ENCODE assay signal across 22 cellular contexts in the genomic region with DNA sequence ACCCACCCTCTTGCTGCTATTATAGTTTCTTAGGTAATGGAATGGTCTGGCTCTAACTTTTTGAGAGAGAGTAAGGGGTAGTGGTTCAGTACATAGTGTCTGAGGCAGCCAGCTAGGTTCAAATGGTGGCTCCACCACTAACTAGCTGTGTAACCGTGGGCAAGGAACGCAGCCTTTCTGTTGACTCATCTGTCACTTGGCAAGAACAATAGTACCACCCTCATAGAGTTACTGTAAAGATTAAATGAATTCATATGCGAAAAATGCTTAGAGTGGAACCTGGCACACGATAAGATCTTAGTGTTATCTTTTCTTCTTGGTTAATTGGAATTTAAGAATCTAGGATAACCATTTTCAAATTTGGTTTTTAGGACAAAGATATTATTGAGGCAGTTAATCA. TPM values are rescaled to one million over a fixed set of nuclear protein-coding genes. Genes with fewer than 3 reads are reported as not detected.
DNase-seq lines count a peak whose midpoint lies in the region; ATAC-seq, FAIRE-seq and TF ChIP-seq lines count a peak whose summit lies in the region.
"Had no signal": no experiment of that assay in that cellular context is flagged by ENCODE, and none has a peak within 500 bp of the region (broad histone marks: within the 10 kb centered on the region; RNA-seq: fewer than 3 reads in every experiment).

No MANE protein-coding gene starts in this region.

- FAIRE-seq in keratinocyte (lab: Jason Lieb, UNC), result peak; percentile 82
- FAIRE-seq: small intestine, TTC549 had no signal

- no peaks in the 10 kb centered on the region for H3K9me1 ChIP-seq in keratinocyte (ENCODE audit: control insufficient read depth, extremely low read depth, insufficient read depth, low read length)

- H3K4me1 ChIP-seq in keratinocyte (ENCODE audit: control insufficient read depth, extremely low read depth, insufficient read depth, low read length), result peaks cover 20% of the 10 kb centered on the region
- H3K4me1 ChIP-seq in colonic mucosa, result no peaks in the 10 kb centered on the region
- H3K4me1 ChIP-seq: left ventricle myocardium inferior had no signal

- H3K4me3 ChIP-seq in MG63 (no peak overlapping the region), cardiac fibroblast (replicated peaks in 1 of 2; ENCODE audit: low read depth in 2 of 2, low read length in 2 of 2) (no peak overlapping the region), keratinocyte (ENCODE audit: control insufficient read depth in 2 of 3, extremely low read depth in 1 of 3, insufficient read depth in 2 of 3, low read depth in 1 of 3, low read length in 3 of 3) (no peak overlapping the region), colonic mucosa (no peak overlapping the region)
- H3K4me3 ChIP-seq: left ventricle myocardium inferior had no signal

- no peak overlapping the region for H3K9ac ChIP-seq in keratinocyte (ENCODE audit: control insufficient read depth, extremely low read depth, insufficient read depth, low read length)
- H3K9ac ChIP-seq in colonic mucosa (ENCODE audit: low read depth in 2 of 2, low read length in 2 of 2), result no peak overlapping the region

- H3K4me3 Mint-ChIP-seq in stimulated activated naive B cell treated with anti-CD40 and anti-IgM and Interleukin-4, amounts not matched to agents 10 μg/mL and 1 μg/mL and 100 μg/mL, for 72 hours, result no peak overlapping the region
- H3K4me3 Mint-ChIP-seq: activated CD4-positive, alpha-beta T cell treated with anti-CD3 and anti-CD28 coated beads for 36 hours; CD4-positive, alpha-beta memory T cell had no signal

- no peak overlapping the region for H3K4me2 ChIP-seq in keratinocyte (ENCODE audit: control insufficient read depth, extremely low read depth, insufficient read depth, low read depth, low read length)

- dilution Hi-C loops in keratinocyte (cut with MboI; ENCODE audit: extremely low pct_ligation_motif_present, low sequenced_read_pairs), result no loop called here

- intact Hi-C loops in posterior cingulate gyrus (cut with DNase I), result no loop called here
- intact Hi-C loops in colonic mucosa (cut with DNase I), result no loop called here

- H3K9me3 Mint-ChIP-seq in stimulated activated naive B cell treated with anti-CD40 and anti-IgM and Interleukin-4, amounts not matched to agents 10 μg/mL and 1 μg/mL and 100 μg/mL, for 72 hours, result no peaks in the 10 kb centered on the region
- H3K9me3 Mint-ChIP-seq: CD4-positive, alpha-beta memory T cell had no signal

- no peak overlapping the region for H2AFZ ChIP-seq in keratinocyte (ENCODE audit: control insufficient read depth, low read length)

- no peaks in the 10 kb centered on the region for H3K27me3 Mint-ChIP-seq in stimulated activated naive B cell treated with anti-CD40 and anti-IgM and Interleukin-4, amounts not matched to agents 10 μg/mL and 1 μg/mL and 100 μg/mL, for 72 hours
- H3K27me3 Mint-ChIP-seq: activated CD4-positive, alpha-beta T cell treated with anti-CD3 and anti-CD28 coated beads for 36 hours; CD4-positive, alpha-beta memory T cell; progenitor cell of endocrine pancreas had no signal

- no peaks in the 10 kb centered on the region for H3K9me3 ChIP-seq in MG63
- no peaks in the 10 kb centered on the region for H3K9me3 ChIP-seq in keratinocyte (ENCODE audit: control insufficient read depth, low read depth, low read length)
- H3K9me3 ChIP-seq in colonic mucosa, result no peaks in the 10 kb centered on the region
- H3K9me3 ChIP-seq: left ventricle myocardium inferior had no signal

- TF ChIP-seq CTCF in cardiac fibroblast (IDR thresholded peaks at IDR 0.05; ENCODE audit: low read depth, low read length) (no peak), keratinocyte (optimal IDR thresholded peaks at IDR 0.05 in 1 of 3, IDR thresholded peaks at IDR 0.05 in 1 of 3, conservative IDR thresholded peaks at IDR 0.05 in 1 of 3; ENCODE audit: extremely low read depth in 1 of 3, insufficient read depth in 2 of 3, low read length in 3 of 3) (no peak), colonic mucosa (IDR thresholded peaks at IDR 0.05) (no peak)

- no peak overlapping the region for H3K27ac Mint-ChIP-seq in stimulated activated naive B cell treated with anti-CD40 and anti-IgM and Interleukin-4, amounts not matched to agents 10 μg/mL and 1 μg/mL and 100 μg/mL, for 72 hours
- H3K27ac Mint-ChIP-seq: activated CD4-positive, alpha-beta T cell treated with anti-CD3 and anti-CD28 coated beads for 36 hours; progenitor cell of endocrine pancreas had no signal

- DNase-seq in Daoy (ENCODE audit: low read depth) (peak; percentile 74), MG63 (peak; percentile 54), cardiac fibroblast (ENCODE audit: low read depth in 2 of 2) (peak; percentile 46 to 56), keratinocyte (ENCODE audit: low read depth, low spot score) (no peak), posterior cingulate gyrus (no peak), colonic mucosa (no peak)
- no peak for DNase-seq in stimulated activated naive B cell treated with anti-CD40 and anti-IgM and Interleukin-4, amounts not matched to agents 10 μg/mL and 1 μg/mL and 100 μg/mL, for 72 hours
- DNase-seq: activated CD4-positive, alpha-beta T cell treated with anti-CD3 and anti-CD28 coated beads for 36 hours; CD4-positive, alpha-beta memory T cell; DMS153; effector CD8-positive, alpha-beta T cell; left ventricle myocardium inferior; NCI-H2107; NCI-H510A; NK-92 treated with Interleukin-12 subunit alpha and Interleukin-12 subunit beta, amount 100 ng/mL, for 24 hours; small intestine; stimulated activated CD4-positive, alpha-beta T cell treated with anti-CD3 and anti-CD28 coated beads, Interleukin-4, amount 100 ng/mL, for 1 hour; SW 1271 had no signal

- no peak overlapping the region for H3K27ac ChIP-seq in keratinocyte (ENCODE audit: control insufficient read depth, insufficient read depth, low read length)
- no peak overlapping the region for H3K27ac ChIP-seq in colonic mucosa
- H3K27ac ChIP-seq: left ventricle myocardium inferior had no signal

- H4K20me1 ChIP-seq in keratinocyte (ENCODE audit: control insufficient read depth, extremely low read depth, insufficient read depth, low read length), result no peaks in the 10 kb centered on the region

- H3K36me3 Mint-ChIP-seq in stimulated activated naive B cell treated with anti-CD40 and anti-IgM and Interleukin-4, amounts not matched to agents 10 μg/mL and 1 μg/mL and 100 μg/mL, for 72 hours, result peaks cover 0 to 3% of the 10 kb centered on the region in 2 donors
- H3K36me3 Mint-ChIP-seq: CD4-positive, alpha-beta memory T cell had no signal

- H3K4me1 Mint-ChIP-seq in stimulated activated naive B cell treated with anti-CD40 and anti-IgM and Interleukin-4, amounts not matched to agents 10 μg/mL and 1 μg/mL and 100 μg/mL, for 72 hours, result peaks cover 0 to 2% of the 10 kb centered on the region in 2 donors
- H3K4me1 Mint-ChIP-seq: activated CD4-positive, alpha-beta T cell treated with anti-CD3 and anti-CD28 coated beads for 36 hours; CD4-positive, alpha-beta memory T cell had no signal

- no peak for ATAC-seq in stimulated activated naive B cell treated with anti-CD40 and anti-IgM and Interleukin-4, amounts not matched to agents 10 μg/mL and 1 μg/mL and 100 μg/mL, for 72 hours (replicated peaks)
- no peak for ATAC-seq in HG03439 (IDR thresholded peaks at IDR 0.05; ENCODE audit: unreplicated experiment)
- ATAC-seq: activated CD4-positive, alpha-beta T cell treated with anti-CD3 and anti-CD28 coated beads for 36 hours had no signal

- H3K27me3 ChIP-seq in MG63, result no peaks in the 10 kb centered on the region
- no peaks in the 10 kb centered on the region for H3K27me3 ChIP-seq in keratinocyte (ENCODE audit: control insufficient read depth, extremely low read depth, insufficient read depth, low read length)
- H3K27me3 ChIP-seq in colonic mucosa, result no peaks in the 10 kb centered on the region

- H3K36me3 ChIP-seq in MG63 (no peaks in the 10 kb centered on the region), keratinocyte (ENCODE audit: control insufficient read depth in 2 of 2, extremely low read depth in 1 of 2, insufficient read depth in 2 of 2, low read length in 2 of 2) (no peaks in the 10 kb centered on the region), colonic mucosa (no peaks in the 10 kb centered on the region)
- H3K36me3 ChIP-seq: left ventricle myocardium inferior had no signal

- no peaks in the 10 kb centered on the region for H3K79me2 ChIP-seq in keratinocyte (ENCODE audit: control insufficient read depth, insufficient read depth, low read length)

RNA-seq across cellular contexts. Expression of a gene that starts 14.0 kb away (rescaled TPM):
- 0.51 and 1.7 TPM in 2 replicates for total RNA-seq in Daoy (2014; rRNA removed; shearing (Covaris generic))
- total RNA-seq in MG63 (2014; rRNA removed; shearing (Covaris generic); ENCODE audit: low replicate concordance), result 2.0 TPM in 1 of 2 replicates, not detected in the other
- 0.17 to 0.35 TPM (median 0.23 TPM) in 3 replicates for polyA plus RNA-seq in keratinocyte
- 1.2 TPM for polyA plus RNA-seq in keratinocyte (2011; ENCODE audit: low read depth)
- polyA plus RNA-seq in keratinocyte (2011; cell fraction: cytosol; rRNA removed), result 0.08 and 0.21 TPM in 2 replicates
- polyA plus RNA-seq in keratinocyte (2011; cell fraction: nucleus; rRNA removed), result 0.91 and 1.1 TPM in 2 replicates
- polyA plus RNA-seq in keratinocyte (2012; ENCODE audit: low replicate concordance), result 0.11 and 0.41 TPM in 2 replicates
- polyA minus RNA-seq in keratinocyte, result 0.10 to 0.45 TPM in 2 of 3 replicates, not detected in the other
- polyA minus RNA-seq in keratinocyte (2011; cell fraction: cytosol; rRNA and poly(A)+ RNA removed), result 1.2 TPM
- polyA minus RNA-seq in keratinocyte (2011; cell fraction: nucleus; rRNA and poly(A)+ RNA removed), result 0.11 and 0.70 TPM in 2 replicates
- total RNA-seq in colonic mucosa, result under 1 TPM; 0.16 to 0.84 TPM

RNA-seq across cellular contexts. Expression of a gene that starts 35.8 kb away (rescaled TPM):
- 86.9 and 107 TPM in 2 replicates for total RNA-seq in Daoy (2014; rRNA removed; shearing (Covaris generic))
- total RNA-seq in MG63 (2014; rRNA removed; shearing (Covaris generic); ENCODE audit: low replicate concordance), result 19.7 and 26.8 TPM in 2 replicates
- 31.1 to 59.8 TPM (median 37.8 TPM) in 3 replicates for polyA plus RNA-seq in keratinocyte
- polyA plus RNA-seq in keratinocyte (2011; ENCODE audit: low read depth), result 135 TPM
- polyA plus RNA-seq in keratinocyte (2011; cell fraction: cytosol; rRNA removed), result 37.4 and 53.6 TPM in 2 replicates
- 25.7 and 34.7 TPM in 2 replicates for polyA plus RNA-seq in keratinocyte (2011; cell fraction: nucleus; rRNA removed)
- 36.3 and 52.4 TPM in 2 replicates for polyA plus RNA-seq in keratinocyte (2012; ENCODE audit: low replicate concordance)
- 7.7 to 19.5 TPM (median 9.3 TPM) in 3 replicates for polyA minus RNA-seq in keratinocyte
- 18.2 TPM for polyA minus RNA-seq in keratinocyte (2011; cell fraction: cytosol; rRNA and poly(A)+ RNA removed)
- 8.3 and 13.5 TPM in 2 replicates for polyA minus RNA-seq in keratinocyte (2011; cell fraction: nucleus; rRNA and poly(A)+ RNA removed)
- 10 to 100 TPM; 35.8 to 37.8 TPM for total RNA-seq in colonic mucosa

RNA-seq across cellular contexts. Expression of a gene that starts 46.9 kb away (rescaled TPM):
- 17.5 and 20.6 TPM in 2 replicates for total RNA-seq in Daoy (2014; rRNA removed; shearing (Covaris generic))
- 6.4 and 14.8 TPM in 2 replicates for total RNA-seq in MG63 (2014; rRNA removed; shearing (Covaris generic); ENCODE audit: low replicate concordance)
- 19.4 to 31.8 TPM (median 23.0 TPM) in 3 replicates for polyA plus RNA-seq in keratinocyte
- polyA plus RNA-seq in keratinocyte (2011; ENCODE audit: low read depth), result 39.4 TPM
- polyA plus RNA-seq in keratinocyte (2011; cell fraction: cytosol; rRNA removed), result 10.1 and 13.0 TPM in 2 replicates
- polyA plus RNA-seq in keratinocyte (2011; cell fraction: nucleus; rRNA removed), result 69.4 and 79.4 TPM in 2 replicates
- polyA plus RNA-seq in keratinocyte (2012; ENCODE audit: low replicate concordance), result 21.9 and 45.2 TPM in 2 replicates
- polyA minus RNA-seq in keratinocyte, result 42.9 to 79.9 TPM (median 43.5 TPM) in 3 replicates
- 16.3 TPM for polyA minus RNA-seq in keratinocyte (2011; cell fraction: cytosol; rRNA and poly(A)+ RNA removed)
- polyA minus RNA-seq in keratinocyte (2011; cell fraction: nucleus; rRNA and poly(A)+ RNA removed), result 36.1 and 37.4 TPM in 2 replicates
- total RNA-seq in colonic mucosa, result 10 to 100 TPM; 42.6 to 74.2 TPM

RNA-seq across cellular contexts. Expression of a gene that starts 57.7 kb away (rescaled TPM):
- 0.03 and 0.23 TPM in 2 replicates for total RNA-seq in Daoy (2014; rRNA removed; shearing (Covaris generic))
- not detected in 2 replicates for total RNA-seq in MG63 (2014; rRNA removed; shearing (Covaris generic); ENCODE audit: low replicate concordance)
- polyA plus RNA-seq in keratinocyte, result 0.03 to 0.10 TPM (median 0.07 TPM) in 3 replicates
- polyA plus RNA-seq in keratinocyte (2011; ENCODE audit: low read depth), result not detected
- polyA plus RNA-seq in keratinocyte (2011; cell fraction: cytosol; rRNA removed), result 0.02 and 0.04 TPM in 2 replicates
- polyA plus RNA-seq in keratinocyte (2011; cell fraction: nucleus; rRNA removed), result 0.08 and 0.15 TPM in 2 replicates
- 0.16 TPM in 1 of 2 replicates, not detected in the other for polyA plus RNA-seq in keratinocyte (2012; ENCODE audit: low replicate concordance)
- 0.10 to 0.36 TPM (median 0.20 TPM) in 3 replicates for polyA minus RNA-seq in keratinocyte
- not detected for polyA minus RNA-seq in keratinocyte (2011; cell fraction: cytosol; rRNA and poly(A)+ RNA removed)
- polyA minus RNA-seq in keratinocyte (2011; cell fraction: nucleus; rRNA and poly(A)+ RNA removed), result not detected in 2 replicates
- total RNA-seq in colonic mucosa, result under 1 TPM in 1 of 2 donors, not detected in 1; 0.11 TPM
- total RNA-seq: left ventricle myocardium inferior had no signal
- polyA plus RNA-seq: CD4-positive, alpha-beta memory T cell; neural cell had no signal

Comparison
In these comparisons a context has a peak if more than half of its experiments do, and no peak if none do; other contexts are left out.
1. DNase-seq: peak in Daoy (single experiment), MG63 (single experiment) and cardiac fibroblast (2 of 2); none in keratinocyte (single experiment), posterior cingulate gyrus (0 of 10), stimulated activated naive B cell treated with anti-CD40 and anti-IgM and Interleukin-4, amounts not matched to agents 10 μg/mL and 1 μg/mL and 100 μg/mL, for 72 hours (single experiment) and colonic mucosa (single experiment).